ENCODE assay signal across 1 cellular context in genomic region chr6:119147101-119148053, GRCh38.
TF ChIP-seq lines count a peak whose summit lies in the region.

No MANE protein-coding gene starts in this region.

TF ChIP-seq in HEK293, 187 proteins besides CTCF, POLR2A, EP300 and RAD21 (continued from another document and continues in another):
- TF ChIP-seq ZNF280C (tag by site-specific recombination; IDR thresholded peaks at IDR 0.05) (no peak), KLF10 (tag by site-specific recombination; IDR thresholded peaks at IDR 0.05) (no peak), ZNF23 (tag by site-specific recombination; IDR thresholded peaks at IDR 0.05; ENCODE audit: borderline replicate concordance) (no peak), ZNF645 (tag by site-specific recombination; IDR thresholded peaks at IDR 0.05) (no peak), ZBTB10 (tag by site-specific recombination; IDR thresholded peaks at IDR 0.05) (no peak), TRIM28 (IDR thresholded peaks at IDR 0.05; ENCODE audit: borderline replicate concordance, low read length) (no peak), ZNF660 (tag by site-specific recombination; IDR thresholded peaks at IDR 0.05) (peak; percentile 75; the same call in 1 of the 2 replicates), ZNF394 (tag by site-specific recombination; IDR thresholded peaks at IDR 0.05; ENCODE audit: borderline replicate concordance) (no peak), ZNF366 (tag by site-specific recombination; conservative IDR thresholded peaks at IDR 0.05) (peak; percentile 70), ZNF600 (tag by site-specific recombination; IDR thresholded peaks at IDR 0.05) (peak; percentile 24; the same call in 1 of the 2 replicates), ZBTB44 (tag by site-specific recombination; IDR thresholded peaks at IDR 0.05) (no peak), ZBTB17 (tag by site-specific recombination; IDR thresholded peaks at IDR 0.05) (no peak), GLI4 (tag by site-specific recombination; IDR thresholded peaks at IDR 0.05) (no peak), ZNF610 (tag by site-specific recombination; IDR thresholded peaks at IDR 0.05; ENCODE audit: borderline replicate concordance) (no peak), ZNF280D (tag by site-specific recombination; IDR thresholded peaks at IDR 0.05) (no peak), TSHZ1 (tag by site-specific recombination; IDR thresholded peaks at IDR 0.05; ENCODE audit: borderline replicate concordance) (no peak), SETDB1 (IDR thresholded peaks at IDR 0.05; ENCODE audit: insufficient read length, low read length) (peak; percentile 95), ZNF518A (tag by site-specific recombination; conservative IDR thresholded peaks at IDR 0.05; ENCODE audit: low read depth) (peak; percentile 20; the same call in 1 of the 2 replicates), PRDM6 (tag by site-specific recombination; IDR thresholded peaks at IDR 0.05) (no peak), ZNF521 (tag by site-specific recombination; IDR thresholded peaks at IDR 0.05) (no peak), BCL11B (tag by site-specific recombination; IDR thresholded peaks at IDR 0.05; ENCODE audit: low read depth) (no peak), INSM2 (tag by site-specific recombination; IDR thresholded peaks at IDR 0.05) (peak; percentile 14; the same call in 1 of the 2 replicates)
